9 cellular contexts compared by ENCODE assay signal in genomic region chr15:70478251-70478990, GRCh38.
DNase-seq lines count a peak whose midpoint lies in the region; ATAC-seq and TF ChIP-seq lines count a peak whose summit lies in the region.
"Had no signal": no experiment of that assay in that cellular context is flagged by ENCODE, and none has a peak within 500 bp of the region (broad histone marks: within the 10 kb centered on the region; RNA-seq: fewer than 3 reads in every experiment).

No MANE protein-coding gene starts in this region.

- DNase-seq in CD8-positive, alpha-beta T cell = no peak
- peak; percentile 47 for DNase-seq in NAMALWA (ENCODE audit: low spot score)
- no peak for DNase-seq in immature natural killer cell
- no peak for DNase-seq in mesothelial cell of epicardium (ENCODE audit: low spot score in 2 of 2, unreplicated experiment in 2 of 2)
- no peak for DNase-seq in KBM-7
- no peak for DNase-seq in Caco-2
- no peak for DNase-seq in SHP77 (lab: John Stamatoyannopoulos, UW)

- H3K27me3 ChIP-seq in CD8-positive, alpha-beta T cell (ENCODE audit: insufficient read depth, low read length) = no peaks in the 10 kb centered on the region
- H3K27me3 ChIP-seq in Caco-2 (replicated peaks; ENCODE audit: control insufficient read depth, insufficient read depth, low read length) = no peaks in the 10 kb centered on the region
- H3K27me3 ChIP-seq: body of pancreas had no signal

- no peaks in the 10 kb centered on the region for H3K9me3 Mint-ChIP-seq in CD8-positive, alpha-beta T cell
- H3K9me3 Mint-ChIP-seq in immature natural killer cell (peaks cover 0 to 2% (median 0%) of the 10 kb centered on the region in 6 donors), mesothelial cell of epicardium (no peaks in the 10 kb centered on the region), Caco-2 (ENCODE audit: unreplicated experiment) (no peaks in the 10 kb centered on the region)

- no peaks in the 10 kb centered on the region for H3K36me3 ChIP-seq in CD8-positive, alpha-beta T cell (ENCODE audit: insufficient read depth, low read length)
- no peaks in the 10 kb centered on the region for H3K36me3 ChIP-seq in Caco-2 (ENCODE audit: control insufficient read depth, insufficient read depth, low read length)

- H3K9me3 ChIP-seq in CD8-positive, alpha-beta T cell (ENCODE audit: low read length) = no peaks in the 10 kb centered on the region
- H3K9me3 ChIP-seq in Caco-2 = no peaks in the 10 kb centered on the region
- H3K9me3 ChIP-seq: body of pancreas had no signal

- H3K36me3 Mint-ChIP-seq in CD8-positive, alpha-beta T cell = no peaks in the 10 kb centered on the region
- H3K36me3 Mint-ChIP-seq in immature natural killer cell (peaks cover 0 to 4% (median 0%) of the 10 kb centered on the region in 3 donors), mesothelial cell of epicardium (no peaks in the 10 kb centered on the region), Caco-2 (ENCODE audit: insufficient read depth, unreplicated experiment) (no peaks in the 10 kb centered on the region)

- in situ Hi-C loops in KBM-7 (cut with MboI; ENCODE audit: low pct_unique_long_range_greater_than_20kb, low sequenced_read_pairs) = no loop called here

- H3K4me3 ChIP-seq in CD8-positive, alpha-beta T cell (ENCODE audit: low read depth, low read length) = no peak overlapping the region
- H3K4me3 ChIP-seq in Caco-2 (ENCODE audit: low read depth, low read length) = no peak overlapping the region
- H3K4me3 ChIP-seq: body of pancreas had no signal

- POLR2A ChIA-PET in CD8-positive, alpha-beta T cell (lab: Charles Lee) = interaction anchor here (1.1 kb wide), 1 partner anchor 9 kb away, joined by 3 read pairs; no protein-coding TSS in a partner anchor
- POLR2A ChIA-PET in Caco-2 (lab: Charles Lee) = no interaction called here

- peaks cover 42% of the 10 kb centered on the region for H3K4me1 Mint-ChIP-seq in CD8-positive, alpha-beta T cell (ENCODE audit: low read depth)
- H3K4me1 Mint-ChIP-seq in immature natural killer cell = peaks cover 43 to 53% of the 10 kb centered on the region in 2 donors
- H3K4me1 Mint-ChIP-seq in mesothelial cell of epicardium = peaks cover 26% of the 10 kb centered on the region
- no peaks in the 10 kb centered on the region for H3K4me1 Mint-ChIP-seq in Caco-2 (ENCODE audit: low read depth, unreplicated experiment)

- BruUV-seq in Caco-2 (replicated peaks; lab: Mats Ljungman, UMichigan) = no TSS peak

- peaks cover 19% of the 10 kb centered on the region for H3K27me3 Mint-ChIP-seq in CD8-positive, alpha-beta T cell (ENCODE audit: low read depth)
- H3K27me3 Mint-ChIP-seq in immature natural killer cell (ENCODE audit: low read depth in 3 of 3) (peaks cover 29 to 39% (median 38%) of the 10 kb centered on the region in 3 donors), mesothelial cell of epicardium (ENCODE audit: low read depth) (peaks cover 48% of the 10 kb centered on the region), Caco-2 (ENCODE audit: insufficient read depth, unreplicated experiment) (no peaks in the 10 kb centered on the region)

- no peak for ATAC-seq in CD8-positive, alpha-beta T cell
- peak; percentile 59 for ATAC-seq in GM19395 (IDR thresholded peaks at IDR 0.05; ENCODE audit: unreplicated experiment)
- ATAC-seq: body of pancreas had no signal

- intact Hi-C loops in CD8-positive, alpha-beta T cell (cut with DNase I, micrococcal nuclease) = no loop called here
- intact Hi-C loops in Caco-2 (cut with micrococcal nuclease; ENCODE audit: unreplicated experiment) = no loop called here

- no peak overlapping the region for H3K27ac ChIP-seq in CD8-positive, alpha-beta T cell (ENCODE audit: low read depth, low read length)
- H3K27ac ChIP-seq: body of pancreas had no signal

- H3K27ac Mint-ChIP-seq in CD8-positive, alpha-beta T cell = peak overlapping the region; percentile 71
- H3K27ac Mint-ChIP-seq in immature natural killer cell = peak overlapping the region in 1 of 6 donors; percentile 9
- no peak overlapping the region for H3K27ac Mint-ChIP-seq in mesothelial cell of epicardium
- H3K27ac Mint-ChIP-seq in Caco-2 (ENCODE audit: unreplicated experiment) = no peak overlapping the region

- CTCF ChIA-PET in CD8-positive, alpha-beta T cell (lab: Charles Lee) = interaction anchor here (0.7 to 2.0 kb wide), 2 partner anchors 10 to 12 kb away, joined by 3 to 7 read pairs; no protein-coding TSS in a partner anchor
- CTCF ChIA-PET in Caco-2 (lab: Charles Lee) = no interaction called here

- no peak for TF ChIP-seq CTCF in CD8-positive, alpha-beta T cell (IDR thresholded peaks at IDR 0.05)
- TF ChIP-seq CTCF in mesothelial cell of epicardium (IDR thresholded peaks at IDR 0.05; ENCODE audit: unreplicated experiment) = no peak
- TF ChIP-seq CTCF in Caco-2 (IDR thresholded peaks at IDR 0.05; ENCODE audit: insufficient read depth in 1 of 2, low read depth in 1 of 2, low read length in 1 of 2, severe bottlenecking in 1 of 2, unreplicated experiment in 1 of 2) = no peak

- peaks cover 47% of the 10 kb centered on the region for H3K4me1 ChIP-seq in CD8-positive, alpha-beta T cell (ENCODE audit: insufficient read depth, low read length)
- no peaks in the 10 kb centered on the region for H3K4me1 ChIP-seq in Caco-2
- H3K4me1 ChIP-seq: body of pancreas had no signal

- H3K4me3 Mint-ChIP-seq in CD8-positive, alpha-beta T cell = peak overlapping the region; percentile 37
- H3K4me3 Mint-ChIP-seq in immature natural killer cell (peak overlapping the region; percentile 23 to 87 (median 74)), mesothelial cell of epicardium (no peak overlapping the region), Caco-2 (ENCODE audit: unreplicated experiment) (no peak overlapping the region)

Comparison
In these comparisons a context has a peak if more than half of its experiments do, and no peak if none do; other contexts are left out.
1. H3K4me3 Mint-ChIP-seq: peak in CD8-positive, alpha-beta T cell (single experiment) and immature natural killer cell (5 of 5); none in mesothelial cell of epicardium (single experiment) and Caco-2 (single experiment).